ENCODE assay signal across 8 cellular contexts in the genomic region with DNA sequence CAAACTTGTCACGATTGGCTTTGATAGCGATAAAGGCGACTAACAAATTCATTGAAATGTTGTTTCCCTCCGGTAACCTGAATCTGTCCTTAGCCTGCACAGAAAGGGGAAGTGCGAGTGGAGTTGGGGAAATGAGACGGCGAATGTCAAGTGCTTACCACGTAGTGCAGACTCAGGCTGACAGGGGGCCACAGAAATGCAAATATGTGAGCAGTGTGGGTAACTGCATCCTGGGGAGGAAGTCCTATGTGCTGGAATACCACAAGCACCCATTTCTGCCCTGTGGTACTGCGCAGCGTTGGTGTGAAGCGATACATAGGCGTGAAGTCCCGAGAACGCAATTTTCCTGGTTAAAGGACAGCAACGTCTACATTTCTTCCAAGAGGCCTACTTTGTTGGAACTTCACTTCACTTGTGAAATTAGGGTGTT. TPM values are rescaled to one million over a fixed set of nuclear protein-coding genes. Genes with fewer than 3 reads are reported as not detected.
DNase-seq lines count a peak whose midpoint lies in the region; ATAC-seq and TF ChIP-seq lines count a peak whose summit lies in the region.

No MANE protein-coding gene starts in this region.

- no peak for TF ChIP-seq POLR2A in sigmoid colon (IDR thresholded peaks at IDR 0.05)

- no peaks in the 10 kb centered on the region for H3K9me3 Mint-ChIP-seq in T-helper 1 cell treated with Interleukin-12 subunit alpha and Interleukin-12 subunit beta and Interleukin-4 antibody, amounts not matched to agents 30 μg/mL and 1 μg/mL, for 36 hours

- no peak for TF ChIP-seq EP300 in sigmoid colon (IDR thresholded peaks at IDR 0.05)

- TF ChIP-seq CTCF in astrocyte of the cerebellum (IDR thresholded peaks at IDR 0.05; ENCODE audit: low read depth, low read length, missing control alignments) (no peak), sigmoid colon (IDR thresholded peaks at IDR 0.05) (no peak)

- ATAC-seq in GM21381 (IDR thresholded peaks at IDR 0.05; ENCODE audit: unreplicated experiment): peak; percentile 50

- intact Hi-C loops in sigmoid colon (cut with DNase I): loop anchor here (10.0 kb wide), 1 partner anchor 984 kb away; a partner anchor contains a TSS

- in situ Hi-C loops in astrocyte of the cerebellum (cut with HindIII; ENCODE audit: low sequenced_read_pairs): no loop called here

- H3K27ac ChIP-seq in sigmoid colon: peak overlapping the region; percentile 91 to 97 (median 94)

- H3K4me1 ChIP-seq in sigmoid colon: peaks cover 0 to 34% (median 27%) of the 10 kb centered on the region in 4 donors

- H3K36me3 Mint-ChIP-seq in T-helper 1 cell treated with Interleukin-12 subunit alpha and Interleukin-12 subunit beta and Interleukin-4 antibody, amounts not matched to agents 30 μg/mL and 1 μg/mL, for 36 hours (ENCODE audit: low read depth): peaks cover 9% of the 10 kb centered on the region

- DNase-seq in EL: peak; percentile 80
- DNase-seq in HUDEP-2 (lab: John Stamatoyannopoulos, UW; ENCODE audit: unreplicated experiment in 76 of 76): peak in 71 of 76 experiments; percentile 10 to 73 (median 42)
- peak; percentile 31 for DNase-seq in astrocyte of the cerebellum (ENCODE audit: low read depth)
- peak in 39 of 51 donors; percentile 2 to 77 (median 27) for DNase-seq in hypothalamus (lab: John Stamatoyannopoulos, UW)
- peak; percentile 77 for DNase-seq in sigmoid colon
- no peak for DNase-seq in GOT3 (lab: John Stamatoyannopoulos, UW)

- H3K4me3 Mint-ChIP-seq in T-helper 1 cell treated with Interleukin-12 subunit alpha and Interleukin-12 subunit beta and Interleukin-4 antibody, amounts not matched to agents 30 μg/mL and 1 μg/mL, for 36 hours: peak overlapping the region; percentile 89

- H3K4me3 ChIP-seq in astrocyte of the cerebellum (ENCODE audit: low read depth, low read length) (peak overlapping the region; percentile 67), sigmoid colon (peak overlapping the region; percentile 64 to 83 (median 80))

- no peaks in the 10 kb centered on the region for H3K9me3 ChIP-seq in sigmoid colon

- peak overlapping the region; percentile 95 for H3K27ac Mint-ChIP-seq in T-helper 1 cell treated with Interleukin-12 subunit alpha and Interleukin-12 subunit beta and Interleukin-4 antibody, amounts not matched to agents 30 μg/mL and 1 μg/mL, for 36 hours

- H3K36me3 ChIP-seq in sigmoid colon: peaks cover 0 to 16% (median 4%) of the 10 kb centered on the region in 4 donors

- 0 to 1% methylated on average over 15 of the region's 15 CpGs for WGBS in sigmoid colon, 2 donors

- no peaks in the 10 kb centered on the region for H3K27me3 ChIP-seq in sigmoid colon

- no peaks in the 10 kb centered on the region for H3K27me3 Mint-ChIP-seq in T-helper 1 cell treated with Interleukin-12 subunit alpha and Interleukin-12 subunit beta and Interleukin-4 antibody, amounts not matched to agents 30 μg/mL and 1 μg/mL, for 36 hours (ENCODE audit: low read depth)

- peaks cover 40% of the 10 kb centered on the region for H3K4me1 Mint-ChIP-seq in T-helper 1 cell treated with Interleukin-12 subunit alpha and Interleukin-12 subunit beta and Interleukin-4 antibody, amounts not matched to agents 30 μg/mL and 1 μg/mL, for 36 hours (ENCODE audit: low read depth)

RNA-seq across cellular contexts. Expression of a gene that starts 0.9 kb away (rescaled TPM):
- 10 to 100 TPM; 16.6 to 23.8 (median 22.2) TPM for total RNA-seq in sigmoid colon
- polyA plus RNA-seq in sigmoid colon: 10 to 100 TPM in 2 of 3 donors, 1 to 10 TPM in 1; 5.5 to 13.5 (median 12.0) TPM

RNA-seq across cellular contexts. Expression of a gene that starts 5.8 kb away (rescaled TPM):
- total RNA-seq in sigmoid colon: 10 to 100 TPM; 15.3 to 38.0 (median 27.7) TPM
- polyA plus RNA-seq in sigmoid colon: 10 to 100 TPM in 2 of 3 donors, 1 to 10 TPM in 1; 6.5 to 40.9 (median 10.2) TPM
